8 cellular contexts compared by ENCODE assay signal in genomic region chr19:46785054-46785979, GRCh38. TPM values are rescaled to one million over a fixed set of nuclear protein-coding genes. Genes with fewer than 3 reads are reported as not detected.
DNase-seq lines count a peak whose midpoint lies in the region; ATAC-seq and TF ChIP-seq lines count a peak whose summit lies in the region.

No MANE protein-coding gene starts in this region.

- peaks cover 9 to 50% (median 40%) of the 10 kb centered on the region in 9 donors for H3K4me1 ChIP-seq in heart right ventricle
- peaks cover 35% of the 10 kb centered on the region for H3K4me1 ChIP-seq in upper lobe of right lung

- H3K27ac ChIP-seq in heart right ventricle (peak overlapping the region in 9 of 10 donors; percentile 63 to 93 (median 88)), upper lobe of right lung (peak overlapping the region; percentile 92)

- DNase-seq in heart right ventricle (no peak), Right ventricle myocardium inferior (ENCODE audit: missing footprints) (no peak), left kidney (ENCODE audit: low read depth, low spot score) (peak; percentile 29), upper lobe of right lung (no peak), T1000 (lab: John Stamatoyannopoulos, UW) (no peak), SIG-M5 treated with dmso at 0.1 percent for 504 hours (lab: John Stamatoyannopoulos, UW; ENCODE audit: unreplicated experiment) (no peak)

- peak overlapping the region; percentile 97 for H3K27ac Mint-ChIP-seq in activated naive CD8-positive, alpha-beta T cell

- H3K4me3 ChIP-seq in heart right ventricle (peak overlapping the region in 7 of 10 donors; percentile 53 to 87 (median 67)), upper lobe of right lung (peak overlapping the region; percentile 90)

- no peak for TF ChIP-seq POLR2A in GM18505 (IDR thresholded peaks at IDR 0.05; ENCODE audit: borderline replicate concordance, extremely low read depth, insufficient read depth, insufficient read length)

- peaks cover 0 to 6% (median 0%) of the 10 kb centered on the region in 7 donors for H3K27me3 ChIP-seq in heart right ventricle
- H3K27me3 ChIP-seq in upper lobe of right lung: no peaks in the 10 kb centered on the region

- peaks cover 35% of the 10 kb centered on the region for H3K4me1 Mint-ChIP-seq in activated naive CD8-positive, alpha-beta T cell (ENCODE audit: low read depth)

- no peak for TF ChIP-seq CTCF in heart right ventricle (IDR thresholded peaks at IDR 0.05)
- no peak for TF ChIP-seq CTCF in upper lobe of right lung (IDR thresholded peaks at IDR 0.05)

- H3K9me3 Mint-ChIP-seq in activated naive CD8-positive, alpha-beta T cell (ENCODE audit: low read depth): no peaks in the 10 kb centered on the region

- peaks cover 20% of the 10 kb centered on the region for H3K36me3 Mint-ChIP-seq in activated naive CD8-positive, alpha-beta T cell

- no peaks in the 10 kb centered on the region for H3K27me3 Mint-ChIP-seq in activated naive CD8-positive, alpha-beta T cell

- intact Hi-C loops in heart right ventricle (cut with DNase I): loop anchor here in 3 of 10 donors (10.0 kb wide), 1 partner anchor 49 kb away; no protein-coding TSS in a partner anchor
- intact Hi-C loops in Right ventricle myocardium inferior (cut with DNase I): no loop called here
- intact Hi-C loops in upper lobe of right lung (cut with DNase I): no loop called here

- peak overlapping the region; percentile 97 for H3K4me3 Mint-ChIP-seq in activated naive CD8-positive, alpha-beta T cell

- ATAC-seq in heart right ventricle (no peak), Right ventricle myocardium inferior (no peak), upper lobe of right lung (no peak), GM18505 (IDR thresholded peaks at IDR 0.05; ENCODE audit: unreplicated experiment) (no peak)

- H3K36me3 ChIP-seq in heart right ventricle (peaks cover 0 to 31% (median 7%) of the 10 kb centered on the region in 9 donors), upper lobe of right lung (peaks cover 39% of the 10 kb centered on the region)

- H3K9me3 ChIP-seq in heart right ventricle (no peaks in the 10 kb centered on the region), upper lobe of right lung (no peaks in the 10 kb centered on the region)

- 79 to 81% methylated on average over 19 of the region's 19 CpGs for WGBS in heart right ventricle, 2 donors

RNA-seq across cellular contexts. Expression of gene SLC1A5, which starts 3.1 kb away (rescaled TPM):
- total RNA-seq in heart right ventricle (10 to 100 TPM in 2 of 10 donors, 1 to 10 TPM in 8; 3.2 to 17.7 (median 5.3) TPM), Right ventricle myocardium inferior (10.1 TPM), upper lobe of right lung (133 TPM)
- 10 to 100 TPM in 1 of 2 donors, 1 to 10 TPM in 1; 6.3 to 30.5 TPM for polyA plus RNA-seq in heart right ventricle

RNA-seq across cellular contexts. Expression of gene STRN4, which starts 39.1 kb away (rescaled TPM):
- total RNA-seq in heart right ventricle: 10 to 100 TPM; 43.3 to 56.1 (median 50.0) TPM
- 10 to 100 TPM; 50.4 to 63.3 TPM for polyA plus RNA-seq in heart right ventricle
- 51.4 TPM for total RNA-seq in Right ventricle myocardium inferior
- total RNA-seq in upper lobe of right lung: 68.5 TPM

RNA-seq across cellular contexts. Expression of gene FKRP, which starts 39.5 kb away (rescaled TPM):
- total RNA-seq in heart right ventricle: 10 to 100 TPM; 14.6 to 22.8 (median 19.7) TPM
- polyA plus RNA-seq in heart right ventricle: 10 to 100 TPM; 13.0 to 20.3 TPM
- 16.2 TPM for total RNA-seq in Right ventricle myocardium inferior
- 14.2 TPM for total RNA-seq in upper lobe of right lung
